In the genomic region with DNA sequence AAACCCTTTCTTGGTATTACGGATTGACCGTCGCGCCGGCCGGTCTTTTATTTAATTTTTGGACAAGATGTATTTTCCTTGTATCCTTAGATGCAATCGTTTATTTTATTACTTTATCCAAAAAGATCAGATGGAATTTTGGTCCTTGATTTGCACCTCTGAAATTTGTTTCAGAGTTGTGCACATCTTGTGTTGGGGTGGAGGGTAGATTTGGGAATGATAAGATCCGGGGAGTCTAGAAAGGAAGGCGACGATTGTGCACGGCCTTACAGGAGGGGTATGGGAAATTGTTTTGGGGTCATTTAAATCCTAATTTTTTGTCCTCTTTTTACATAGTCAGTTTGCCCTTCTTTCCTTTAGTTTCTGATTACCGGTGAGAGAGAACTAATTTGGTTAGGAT, we compare ENCODE assay signal across 8 cellular contexts. TPM values are rescaled to one million over a fixed set of nuclear protein-coding genes. Genes with fewer than 3 reads are reported as not detected.
DNase-seq lines count a peak whose midpoint lies in the region; ATAC-seq, FAIRE-seq and TF ChIP-seq lines count a peak whose summit lies in the region.

No MANE protein-coding gene starts in this region.

- H3K9me3 Mint-ChIP-seq in GM23338, result 0 out of 3 replicates have a peak, but pooled peaks cover 2% of the 10 kb centered on the region

- DNase-seq in GM23338 (ENCODE audit: low spot score) (no peak), foreskin fibroblast (no peak), gastrocnemius medialis (no peak), urothelium cell line (ENCODE audit: low spot score) (no peak), amygdala (lab: John Stamatoyannopoulos, UW) (no peak), left lobe of liver (ENCODE audit: low spot score) (no peak)

- in situ Hi-C loops in gastrocnemius medialis (cut with MboI; ENCODE audit: low sequenced_read_pairs in 4 of 4), result no loop called here

- ATAC-seq in GM23338 (no peak), gastrocnemius medialis (no peak), HG02642 (IDR thresholded peaks at IDR 0.05; ENCODE audit: poor library complexity, unreplicated experiment) (no peak), left lobe of liver (no peak)

- no peak for FAIRE-seq in urothelium cell line (lab: Jason Lieb, UNC)

- peak overlapping the region; percentile 84 for H3K4me3 Mint-ChIP-seq in GM23338

- H3K4me1 ChIP-seq in GM23338 (ENCODE audit: insufficient read depth) (peaks cover 24% of the 10 kb centered on the region), gastrocnemius medialis (peaks cover 27 to 35% of the 10 kb centered on the region in 2 donors)

- peak overlapping the region; percentile 92 for H3K27ac Mint-ChIP-seq in GM23338

- H3K27me3 Mint-ChIP-seq in GM23338 (ENCODE audit: insufficient read depth, low read depth, poor library complexity), result peaks cover 5% of the 10 kb centered on the region

- no peaks in the 10 kb centered on the region for H3K9me3 ChIP-seq in SU-DHL-6 (ENCODE audit: insufficient read depth, low read length)
- H3K9me3 ChIP-seq in gastrocnemius medialis, result no peaks in the 10 kb centered on the region

- H4K20me1 ChIP-seq in GM23338 (replicated peaks; ENCODE audit: insufficient read depth), result peaks cover 25% of the 10 kb centered on the region
- H4K20me1 ChIP-seq in SU-DHL-6 (ENCODE audit: low read depth, low read length), result no peaks in the 10 kb centered on the region

- TF ChIP-seq POLR2A in gastrocnemius medialis (IDR thresholded peaks at IDR 0.05), result no peak

- peaks cover 24% of the 10 kb centered on the region for H3K36me3 Mint-ChIP-seq in GM23338 (ENCODE audit: low read depth)

- H3K4me3 ChIP-seq in GM23338, result peak overlapping the region; percentile 82
- H3K4me3 ChIP-seq in SU-DHL-6 (ENCODE audit: insufficient read depth, low read length, poor library complexity, severe bottlenecking), result peak overlapping the region; percentile 78
- H3K4me3 ChIP-seq in foreskin fibroblast (ENCODE audit: low read depth in 1 of 2, low read length in 2 of 2), result peak overlapping the region; percentile 85 to 97
- peak overlapping the region; percentile 69 to 98 (median 82) for H3K4me3 ChIP-seq in gastrocnemius medialis

- H3K27ac ChIP-seq in GM23338 (ENCODE audit: low read depth) (no peak overlapping the region), SU-DHL-6 (ENCODE audit: low read depth, low read length) (peak overlapping the region; percentile 58), gastrocnemius medialis (peak overlapping the region; percentile 98 to 100 (median 99))

- H3K36me3 ChIP-seq in GM23338 (ENCODE audit: insufficient read depth) (0 out of 2 replicates have a peak, but pooled peaks cover 4% of the 10 kb centered on the region), SU-DHL-6 (ENCODE audit: low read length) (peaks cover 2% of the 10 kb centered on the region; the same call in 1 of the 2 replicates), gastrocnemius medialis (no peaks in the 10 kb centered on the region)

- TF ChIP-seq CTCF in GM23338 (conservative IDR thresholded peaks at IDR 0.05; ENCODE audit: low read depth in 2 of 2) (no peak), SU-DHL-6 (IDR thresholded peaks at IDR 0.05; ENCODE audit: insufficient read depth, low read length, poor library complexity, severe bottlenecking) (no peak), foreskin fibroblast (IDR thresholded peaks at IDR 0.05; ENCODE audit: low read depth, low read length) (no peak), gastrocnemius medialis (IDR thresholded peaks at IDR 0.05 in 4 of 5, conservative IDR thresholded peaks at IDR 0.05 in 1 of 5) (no peak)

- H3F3A ChIP-seq in GM23338 (replicated peaks; ENCODE audit: low read depth) (0 out of 2 replicates have a peak, but pooled peaks cover 6% of the 10 kb centered on the region), SU-DHL-6 (ENCODE audit: insufficient read depth) (peaks cover 11% of the 10 kb centered on the region; the same call in 1 of the 2 replicates)

- intact Hi-C loops in gastrocnemius medialis (cut with DNase I; ENCODE audit: low total_unique reads), result loop anchor here (5.0 kb wide), 1 partner anchor 163 kb away; a partner anchor contains a TSS

- peaks cover 59% of the 10 kb centered on the region for H3K79me2 ChIP-seq in GM23338 (replicated peaks; ENCODE audit: insufficient read depth)
- peaks cover 57% of the 10 kb centered on the region for H3K79me2 ChIP-seq in SU-DHL-6 (ENCODE audit: insufficient read depth, low read length)

- H3K27me3 ChIP-seq in GM23338 (ENCODE audit: insufficient read depth) (peaks cover 10% of the 10 kb centered on the region), SU-DHL-6 (ENCODE audit: low read length) (no peaks in the 10 kb centered on the region), gastrocnemius medialis (no peaks in the 10 kb centered on the region)

- peak overlapping the region; percentile 76 for H3K9ac ChIP-seq in SU-DHL-6 (ENCODE audit: low read length)

- H3K4me1 Mint-ChIP-seq in GM23338, result peaks cover 25% of the 10 kb centered on the region

- peak overlapping the region; percentile 95 for H3K4me2 ChIP-seq in GM23338
- peak overlapping the region; percentile 98 for H3K4me2 ChIP-seq in SU-DHL-6 (ENCODE audit: low read depth, low read length, poor library complexity, severe bottlenecking)

- H3K9me2 ChIP-seq in GM23338 (ENCODE audit: insufficient read depth) (no peaks in the 10 kb centered on the region), SU-DHL-6 (replicated peaks; ENCODE audit: insufficient read depth, low read length) (no peaks in the 10 kb centered on the region)

- no peak overlapping the region for H2AFZ ChIP-seq in GM23338
- no peak overlapping the region for H2AFZ ChIP-seq in SU-DHL-6 (ENCODE audit: low read depth, low read length, severe bottlenecking)

TF ChIP-seq in GM23338, 12 proteins besides CTCF, POLR2A, EP300 and RAD21 (continues in another document):
- no peak for TF ChIP-seq POLR2AphosphoS5 (IDR thresholded peaks at IDR 0.05; ENCODE audit: low read depth)
- no peak for TF ChIP-seq ZNF331 (CRISPR knock-in tag; IDR thresholded peaks at IDR 0.05; ENCODE audit: low read depth)
- TF ChIP-seq NANOG (IDR thresholded peaks at IDR 0.05; ENCODE audit: borderline replicate concordance), result no peak
- TF ChIP-seq, protein P1, sequence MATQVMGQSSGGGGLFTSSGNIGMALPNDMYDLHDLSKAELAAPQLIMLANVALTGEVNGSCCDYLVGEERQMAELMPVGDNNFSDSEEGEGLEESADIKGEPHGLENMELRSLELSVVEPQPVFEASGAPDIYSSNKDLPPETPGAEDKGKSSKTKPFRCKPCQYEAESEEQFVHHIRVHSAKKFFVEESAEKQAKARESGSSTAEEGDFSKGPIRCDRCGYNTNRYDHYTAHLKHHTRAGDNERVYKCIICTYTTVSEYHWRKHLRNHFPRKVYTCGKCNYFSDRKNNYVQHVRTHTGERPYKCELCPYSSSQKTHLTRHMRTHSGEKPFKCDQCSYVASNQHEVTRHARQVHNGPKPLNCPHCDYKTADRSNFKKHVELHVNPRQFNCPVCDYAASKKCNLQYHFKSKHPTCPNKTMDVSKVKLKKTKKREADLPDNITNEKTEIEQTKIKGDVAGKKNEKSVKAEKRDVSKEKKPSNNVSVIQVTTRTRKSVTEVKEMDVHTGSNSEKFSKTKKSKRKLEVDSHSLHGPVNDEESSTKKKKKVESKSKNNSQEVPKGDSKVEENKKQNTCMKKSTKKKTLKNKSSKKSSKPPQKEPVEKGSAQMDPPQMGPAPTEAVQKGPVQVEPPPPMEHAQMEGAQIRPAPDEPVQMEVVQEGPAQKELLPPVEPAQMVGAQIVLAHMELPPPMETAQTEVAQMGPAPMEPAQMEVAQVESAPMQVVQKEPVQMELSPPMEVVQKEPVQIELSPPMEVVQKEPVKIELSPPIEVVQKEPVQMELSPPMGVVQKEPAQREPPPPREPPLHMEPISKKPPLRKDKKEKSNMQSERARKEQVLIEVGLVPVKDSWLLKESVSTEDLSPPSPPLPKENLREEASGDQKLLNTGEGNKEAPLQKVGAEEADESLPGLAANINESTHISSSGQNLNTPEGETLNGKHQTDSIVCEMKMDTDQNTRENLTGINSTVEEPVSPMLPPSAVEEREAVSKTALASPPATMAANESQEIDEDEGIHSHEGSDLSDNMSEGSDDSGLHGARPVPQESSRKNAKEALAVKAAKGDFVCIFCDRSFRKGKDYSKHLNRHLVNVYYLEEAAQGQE (IDR thresholded peaks at IDR 0.05; ENCODE audit: unreplicated experiment), result no peak

RNA-seq across cellular contexts. Expression of a gene that starts 1.4 kb away (rescaled TPM):
- total RNA-seq in GM23338 (2014; rRNA removed; shearing (Covaris generic)), result 38.0 and 54.1 TPM in 2 replicates
- polyA plus RNA-seq in GM23338 (2016; fragmentation: Nextera tagmentation; extraction: Ambion mirVana), result 24.2 and 25.0 TPM in 2 replicates
- 10 to 100 TPM; 34.8 to 55.0 (median 44.9) TPM for total RNA-seq in gastrocnemius medialis
- total RNA-seq in left lobe of liver, result 39.0 TPM
